ENCODE assay signal across 28 cellular contexts in genomic region chr16:88071908-88072307, GRCh38.
DNase-seq lines count a peak whose midpoint lies in the region; ATAC-seq and TF ChIP-seq lines count a peak whose summit lies in the region.
"Had no signal": no experiment of that assay in that cellular context is flagged by ENCODE, and none has a peak within 500 bp of the region (broad histone marks: within the 10 kb centered on the region; RNA-seq: fewer than 3 reads in every experiment).

No MANE protein-coding gene starts in this region.

- no peaks in the 10 kb centered on the region for H3K9me3 ChIP-seq in right cardiac atrium (ENCODE audit: control insufficient read depth, low read length)
- no peaks in the 10 kb centered on the region for H3K9me3 ChIP-seq in right atrium auricular region
- no peaks in the 10 kb centered on the region for H3K9me3 ChIP-seq in neuronal stem cell (replicated peaks in 1 of 2; ENCODE audit: control insufficient read depth in 2 of 2, insufficient read depth in 1 of 2, low read depth in 1 of 2, low read length in 2 of 2)
- H3K9me3 ChIP-seq in mammary epithelial cell (replicated peaks; ENCODE audit: insufficient read depth, low read length) = no peaks in the 10 kb centered on the region

- H4K20me1 ChIP-seq in mammary epithelial cell (ENCODE audit: insufficient read depth, low read length) = no peaks in the 10 kb centered on the region

- dilution Hi-C loops in mammary epithelial cell (cut with HindIII; ENCODE audit: low sequenced_read_pairs) = no loop called here

- H3K27ac ChIP-seq in right cardiac atrium (ENCODE audit: low read length) (no peak overlapping the region), right atrium auricular region (no peak overlapping the region), neuronal stem cell (replicated peaks; ENCODE audit: low read length) (no peak overlapping the region), coronary artery (no peak overlapping the region), mammary epithelial cell (ENCODE audit: insufficient read depth, low read depth, low read length) (no peak overlapping the region)

- ATAC-seq in right cardiac atrium = no peak
- ATAC-seq in central memory CD8-positive, alpha-beta T cell (replicated peaks; ENCODE audit: extremely low read depth, poor library complexity, severe bottlenecking) = no peak
- no peak for ATAC-seq in HG03108 (IDR thresholded peaks at IDR 0.05; ENCODE audit: unreplicated experiment)
- ATAC-seq: CD8-positive, alpha-beta T cell; GM12878; HepG2; K562; PC-3 had no signal

- no peak overlapping the region for H3K4me3 Mint-ChIP-seq in central memory CD8-positive, alpha-beta T cell
- H3K4me3 Mint-ChIP-seq: CD8-positive, alpha-beta T cell had no signal

- H3K18ac ChIP-seq in neuronal stem cell (ENCODE audit: low read length) = peak overlapping the region; percentile 58

- H2BK12ac ChIP-seq in neuronal stem cell (ENCODE audit: low read length) = no peak overlapping the region

- no peak overlapping the region for H3K23ac ChIP-seq in neuronal stem cell (ENCODE audit: low read depth, low read length, poor library complexity)

- no peak overlapping the region for H2BK15ac ChIP-seq in neuronal stem cell (ENCODE audit: low read length)

- no peaks in the 10 kb centered on the region for H3K79me2 ChIP-seq in mammary epithelial cell (ENCODE audit: insufficient read depth, low read length)

- peaks cover 5% of the 10 kb centered on the region for H3K79me1 ChIP-seq in neuronal stem cell (ENCODE audit: low read depth, low read length)

- H3K4me3 ChIP-seq in right cardiac atrium (ENCODE audit: low read length) (no peak overlapping the region), right atrium auricular region (no peak overlapping the region), neuronal stem cell (ENCODE audit: low read length in 2 of 2) (no peak overlapping the region), coronary artery (no peak overlapping the region), mammary epithelial cell (replicated peaks in 1 of 3; ENCODE audit: insufficient read depth in 1 of 3, low read depth in 2 of 3, low read length in 3 of 3) (no peak overlapping the region)
- H3K4me3 ChIP-seq: GM12878, K562 had no signal

- H3K27me3 Mint-ChIP-seq in central memory CD8-positive, alpha-beta T cell = no peaks in the 10 kb centered on the region

- 95% methylated on average over 33 of the region's 33 CpGs for WGBS in right cardiac atrium
- WGBS in neuronal stem cell (ENCODE audit: extremely low coverage in 2 of 2, insufficient read length in 2 of 2, insufficient replicate concordance in 1 of 2), 2 donors = no CpG with 5 or more reads among the region's 33 CpGs
- 97% methylated on average over 17 of the region's 33 CpGs for WGBS in mammary epithelial cell (ENCODE audit: low coverage, missing lambda C conversion rate)

- DNase-seq in right cardiac atrium (peak in 2 of 3 donors; percentile 50 to 56), right atrium auricular region (ENCODE audit: low spot score) (no peak), neuronal stem cell (ENCODE audit: low spot score) (no peak), medulla oblongata (ENCODE audit: extremely low spot score) (no peak), coronary artery (ENCODE audit: low spot score) (no peak), mammary epithelial cell (no peak)
- no peak for DNase-seq in central memory CD8-positive, alpha-beta T cell (ENCODE audit: low spot score in 2 of 2)
- DNase-seq: CD8-positive, alpha-beta T cell; DMS 273 treated with DMSO at 0.1 percent for 48 hours; DMS79; EL; GDM1; Kasumi-1; MV-4-11; NCI-H1105; NCI-H1436 treated with DMSO at 0.1 percent for 48 hours; NCI-H187 treated with DMSO at 0.1 percent for 48 hours; NCI-H2171 treated with DMSO at 0.1 percent for 48 hours; NCI-H345; NCI-H510A treated with DMSO at 0.1 percent for 48 hours; NCI-H774; NK-92 treated with Interleukin-12 subunit alpha and Interleukin-12 subunit beta, amount 100 ng/mL, for 24 hours; PC-3; SHP77 had no signal

- H3K4me1 ChIP-seq in right cardiac atrium (ENCODE audit: control insufficient read depth, insufficient read depth, low read length) = no peaks in the 10 kb centered on the region
- H3K4me1 ChIP-seq in right atrium auricular region = no peaks in the 10 kb centered on the region
- no peaks in the 10 kb centered on the region for H3K4me1 ChIP-seq in neuronal stem cell (ENCODE audit: control insufficient read depth in 2 of 2, insufficient read depth in 1 of 2, low read depth in 1 of 2, low read length in 2 of 2)
- H3K4me1 ChIP-seq in mammary epithelial cell (ENCODE audit: insufficient read depth, low read length) = no peaks in the 10 kb centered on the region

- no peak overlapping the region for H3K14ac ChIP-seq in neuronal stem cell (ENCODE audit: low read length)

- no TSS peak for BruUV-seq in mammary epithelial cell (replicated peaks; lab: Mats Ljungman, UMichigan)

- in situ Hi-C loops in mammary epithelial cell (cut with MboI; ENCODE audit: low sequenced_read_pairs in 2 of 2) = no loop called here

- no peaks in the 10 kb centered on the region for H3K9me3 Mint-ChIP-seq in central memory CD8-positive, alpha-beta T cell
- H3K9me3 Mint-ChIP-seq: CD8-positive, alpha-beta T cell had no signal

- peak overlapping the region; percentile 19 for H3K27ac Mint-ChIP-seq in central memory CD8-positive, alpha-beta T cell (ENCODE audit: low read depth)
- H3K27ac Mint-ChIP-seq: CD8-positive, alpha-beta T cell had no signal

- no peak overlapping the region for H2AK5ac ChIP-seq in neuronal stem cell (ENCODE audit: low read depth, low read length)

- H4K8ac ChIP-seq in neuronal stem cell (ENCODE audit: low read depth, low read length) = no peak overlapping the region

- H2BK120ac ChIP-seq in neuronal stem cell (ENCODE audit: low read depth, low read length) = no peak overlapping the region

- H3K9ac ChIP-seq in neuronal stem cell (ENCODE audit: low read depth, low read length, poor library complexity) (no peak overlapping the region), mammary epithelial cell (ENCODE audit: insufficient read depth, low read length) (no peak overlapping the region)

- H3K36me3 Mint-ChIP-seq in central memory CD8-positive, alpha-beta T cell (ENCODE audit: insufficient read depth) = peaks cover 28% of the 10 kb centered on the region

- no peak overlapping the region for H2BK5ac ChIP-seq in neuronal stem cell (ENCODE audit: low read length)

- no peak for TF ChIP-seq CTCF in right atrium auricular region (IDR thresholded peaks at IDR 0.05)
- TF ChIP-seq CTCF in coronary artery (IDR thresholded peaks at IDR 0.05) = no peak
- TF ChIP-seq CTCF in mammary epithelial cell (conservative IDR thresholded peaks at IDR 0.05 in 1 of 2, IDR thresholded peaks at IDR 0.05 in 1 of 2; ENCODE audit: extremely low read depth in 1 of 2, insufficient read depth in 1 of 2, low read depth in 1 of 2, low read length in 2 of 2) = no peak

- no peak overlapping the region for H3K4ac ChIP-seq in neuronal stem cell (ENCODE audit: low read length)

- H3K4me2 ChIP-seq in neuronal stem cell (ENCODE audit: insufficient read depth, low read length, poor library complexity, severe bottlenecking) (no peak overlapping the region), mammary epithelial cell (ENCODE audit: insufficient read depth, low read depth, low read length) (no peak overlapping the region)

- H3K27me3 ChIP-seq in right cardiac atrium (ENCODE audit: control insufficient read depth, insufficient read depth) = no peaks in the 10 kb centered on the region
- H3K27me3 ChIP-seq in right atrium auricular region = no peaks in the 10 kb centered on the region
- no peaks in the 10 kb centered on the region for H3K27me3 ChIP-seq in neuronal stem cell (ENCODE audit: control insufficient read depth in 3 of 3, insufficient read depth in 3 of 3, low read depth in 1 of 3, low read length in 3 of 3)
- H3K27me3 ChIP-seq in mammary epithelial cell (ENCODE audit: insufficient read depth, low read length) = no peaks in the 10 kb centered on the region

- H3K4me1 Mint-ChIP-seq in central memory CD8-positive, alpha-beta T cell = no peaks in the 10 kb centered on the region

- CTCF ChIA-PET in mammary epithelial cell (lab: Charles Lee; ENCODE audit: low non-redundant PET) = no interaction called here

- H2AFZ ChIP-seq in neuronal stem cell (ENCODE audit: low read length) (no peak overlapping the region), mammary epithelial cell (ENCODE audit: low read depth, low read length) (no peak overlapping the region)

- H3K36me3 ChIP-seq in right atrium auricular region (peaks cover 47% of the 10 kb centered on the region), neuronal stem cell (replicated peaks in 1 of 2; ENCODE audit: control insufficient read depth in 2 of 2, insufficient read depth in 2 of 2, low read length in 2 of 2) (peaks cover 7 to 12% of the 10 kb centered on the region in 2 donors), mammary epithelial cell (ENCODE audit: insufficient read depth, low read length) (no peaks in the 10 kb centered on the region)

- intact Hi-C loops in right cardiac atrium (cut with DNase I) (no loop called here), mammary epithelial cell (cut with micrococcal nuclease) (no loop called here)

- H4K91ac ChIP-seq in neuronal stem cell (ENCODE audit: low read depth, low read length, poor library complexity) = no peak overlapping the region

Comparison
In these comparisons a context has a peak if more than half of its experiments do, and no peak if none do; other contexts are left out.
1. DNase-seq: peak in right cardiac atrium (2 of 3); none in right atrium auricular region (single experiment), central memory CD8-positive, alpha-beta T cell (0 of 2), neuronal stem cell (single experiment), medulla oblongata (single experiment), coronary artery (single experiment) and mammary epithelial cell (single experiment).